20 cellular contexts compared by ENCODE assay signal in genomic region chr11:31421840-31422239, GRCh38. TPM values are rescaled to one million over a fixed set of nuclear protein-coding genes. Genes with fewer than 3 reads are reported as not detected.
DNase-seq lines count a peak whose midpoint lies in the region; ATAC-seq and TF ChIP-seq lines count a peak whose summit lies in the region.
"Had no signal": no experiment of that assay in that cellular context is flagged by ENCODE, and none has a peak within 500 bp of the region (broad histone marks: within the 10 kb centered on the region; RNA-seq: fewer than 3 reads in every experiment).

No MANE protein-coding gene starts in this region.

- H4K8ac ChIP-seq in H9 (replicated peaks; ENCODE audit: insufficient read length, low read depth, low read length): no peak overlapping the region

- no peaks in the 10 kb centered on the region for H3K23me2 ChIP-seq in H9 (ENCODE audit: insufficient read length, low read depth, low read length, poor library complexity, severe bottlenecking)

- H3K14ac ChIP-seq in H9 (ENCODE audit: insufficient read depth, low read length): no peak overlapping the region

- DNase-seq in H9 (no peak), NCI-H146 (lab: John Stamatoyannopoulos, UW) (peak; percentile 54), endodermal cell (no peak), pons (ENCODE audit: low spot score) (peak; percentile 81), NCI-H524 treated with DMSO at 0.1 percent for 48 hours (lab: John Stamatoyannopoulos, UW) (no peak), HPDE6-E6E7 (ENCODE audit: extremely low spot score) (no peak)
- DNase-seq in activated naive CD4-positive, alpha-beta T cell treated with anti-CD3 and anti-CD28 coated beads, Interleukin-2, amount 50 U/mL, for 72 hours (ENCODE audit: low spot score in 2 of 2): no peak
- DNase-seq: ACHN, DMS79 treated with DMSO at 0.1 percent for 48 hours, H7, NCI-H1105, NCI-H1694 treated with DMSO at 0.1 percent for 48 hours, NCI-H2107, NCI-H2227 treated with DMSO at 0.1 percent for 48 hours, NCI-H510A treated with DMSO at 0.1 percent for 48 hours, SHP77, SK-N-SH had no signal

- no peak overlapping the region for H3K4ac ChIP-seq in H9 (ENCODE audit: low read depth, low read length)

- H3K79me2 ChIP-seq in H9 (ENCODE audit: insufficient read depth, low read length): no peaks in the 10 kb centered on the region

- no peaks in the 10 kb centered on the region for H3K36me3 Mint-ChIP-seq in H9 (ENCODE audit: insufficient read depth in 1 of 3, low read depth in 3 of 3)
- H3K36me3 Mint-ChIP-seq in endodermal cell (ENCODE audit: low read depth): peaks cover 2% of the 10 kb centered on the region
- no peaks in the 10 kb centered on the region for H3K36me3 Mint-ChIP-seq in activated naive CD4-positive, alpha-beta T cell treated with anti-CD3 and anti-CD28 coated beads, Interleukin-2, amount 50 U/mL, for 72 hours

- H3K23ac ChIP-seq in H9 (ENCODE audit: insufficient read length, low read depth, low read length): no peak overlapping the region

- no peaks in the 10 kb centered on the region for H3K9me3 Mint-ChIP-seq in H9
- no peaks in the 10 kb centered on the region for H3K9me3 Mint-ChIP-seq in endodermal cell
- H3K9me3 Mint-ChIP-seq in activated naive CD4-positive, alpha-beta T cell treated with anti-CD3 and anti-CD28 coated beads, Interleukin-2, amount 50 U/mL, for 72 hours: no peaks in the 10 kb centered on the region

- H2BK15ac ChIP-seq in H9 (ENCODE audit: low read depth, low read length): no peak overlapping the region

- no peak overlapping the region for H2AK5ac ChIP-seq in H9 (ENCODE audit: insufficient read length, low read length)

- H3K4me1 Mint-ChIP-seq in H9 (peaks cover 67 to 81% of the 10 kb centered on the region in 2 experiments), endodermal cell (peaks cover 48% of the 10 kb centered on the region)

- no peak overlapping the region for H2BK20ac ChIP-seq in H9 (ENCODE audit: low read depth, low read length, poor library complexity, severe bottlenecking)

- no peak overlapping the region for H3K4me3 Mint-ChIP-seq in H9
- no peak overlapping the region for H3K4me3 Mint-ChIP-seq in endodermal cell

- peak overlapping the region; percentile 6 to 91 (median 27); a peak in 4 of 7 replicates for H3K27ac Mint-ChIP-seq in H9
- H3K27ac Mint-ChIP-seq in endodermal cell: peak overlapping the region; percentile 68
- no peak overlapping the region for H3K27ac Mint-ChIP-seq in activated naive CD4-positive, alpha-beta T cell treated with anti-CD3 and anti-CD28 coated beads, Interleukin-2, amount 50 U/mL, for 72 hours

- H3K9me3 ChIP-seq in H9 (ENCODE audit: control insufficient read depth, low read depth, low read length): no peaks in the 10 kb centered on the region
- H3K9me3 ChIP-seq in endodermal cell (ENCODE audit: control insufficient read depth, low read length): no peaks in the 10 kb centered on the region
- H3K9me3 ChIP-seq: SK-N-SH had no signal

- H3K27ac ChIP-seq in H9 (ENCODE audit: insufficient read length, low read depth, low read length): no peak overlapping the region
- peak overlapping the region; percentile 73 for H3K27ac ChIP-seq in endodermal cell (ENCODE audit: low read depth, low read length)
- H3K27ac ChIP-seq: C4-2B, HL-60 had no signal

- H3K4me2 ChIP-seq in H9 (ENCODE audit: insufficient read depth, insufficient read length, low read length): no peak overlapping the region
- H3K4me2 ChIP-seq: SK-N-SH had no signal

- H3T11ph ChIP-seq in H9 (ENCODE audit: low read length): no peak overlapping the region

- no peak overlapping the region for H3K4me3 ChIP-seq in endodermal cell (ENCODE audit: low read length)
- H3K4me3 ChIP-seq: K562 had no signal

- H4K5ac ChIP-seq in H9 (ENCODE audit: insufficient read length, low read depth, low read length): no peak overlapping the region

- H3K18ac ChIP-seq in H9 (ENCODE audit: insufficient read length, low read depth, low read length): no peak overlapping the region

- H2AFZ ChIP-seq in H9 (ENCODE audit: low read length): no peak overlapping the region

- peaks cover 7% of the 10 kb centered on the region for H3K4me1 ChIP-seq in H9 (ENCODE audit: insufficient read depth, low read length)
- peaks cover 5% of the 10 kb centered on the region for H3K4me1 ChIP-seq in endodermal cell (ENCODE audit: control insufficient read depth, insufficient read depth, low read length)

- H3K79me1 ChIP-seq in H9 (ENCODE audit: insufficient read depth, low read depth, low read length, poor library complexity, severe bottlenecking): no peaks in the 10 kb centered on the region

- H3K36me3 ChIP-seq in endodermal cell (ENCODE audit: control insufficient read depth, insufficient read depth, low read length): peaks cover 1% of the 10 kb centered on the region

- H3K56ac ChIP-seq in H9 (ENCODE audit: insufficient read length, low read depth, low read length): no peak overlapping the region

- no peaks in the 10 kb centered on the region for H3K27me3 Mint-ChIP-seq in H9 (ENCODE audit: low read depth)
- H3K27me3 Mint-ChIP-seq in endodermal cell (ENCODE audit: insufficient read depth): no peaks in the 10 kb centered on the region

- H3K9ac ChIP-seq in H9 (ENCODE audit: extremely low read depth, insufficient read length, low read length): no peak overlapping the region
- no peak overlapping the region for H3K9ac ChIP-seq in endodermal cell (ENCODE audit: extremely low read depth, low read length, poor library complexity, severe bottlenecking)
- H3K9ac ChIP-seq: SK-N-SH had no signal

- no peak overlapping the region for H2BK120ac ChIP-seq in H9 (ENCODE audit: low read depth, low read length, poor library complexity, severe bottlenecking)

- H2BK12ac ChIP-seq in H9 (ENCODE audit: insufficient read length, low read depth, low read length): no peak overlapping the region

- no peak overlapping the region for H4K91ac ChIP-seq in H9 (ENCODE audit: insufficient read length, low read depth, low read length)

- no CpG with 5 or more reads among the region's 2 CpGs for WGBS in H9 (ENCODE audit: extremely low coverage, insufficient read length, low lambda C conversion rate)
- 0 to 31% methylated on average over 1 to 2 of the region's 2 CpGs for WGBS in endodermal cell (ENCODE audit: insufficient coverage in 1 of 2, insufficient read length in 1 of 2), 2 experiments

- H3K27me3 ChIP-seq in H9 (ENCODE audit: insufficient read depth, low read length) (no peaks in the 10 kb centered on the region), endodermal cell (ENCODE audit: control insufficient read depth, insufficient read depth, low read length, poor library complexity, severe bottlenecking) (no peaks in the 10 kb centered on the region)

- no peaks in the 10 kb centered on the region for H4K20me1 ChIP-seq in H9 (ENCODE audit: control insufficient read depth, insufficient read depth, insufficient read length)

- no peak for ATAC-seq in activated naive CD4-positive, alpha-beta T cell treated with anti-CD3 and anti-CD28 coated beads, Interleukin-2, amount 50 U/mL, for 72 hours
- ATAC-seq: K562 had no signal

- no peak overlapping the region for H2BK5ac ChIP-seq in H9 (ENCODE audit: insufficient read length, low read length)

- TF ChIP-seq CTCF in H9 (conservative IDR thresholded peaks at IDR 0.05) (no peak), endodermal cell (conservative IDR thresholded peaks at IDR 0.05) (no peak)

RNA-seq across cellular contexts. Expression of gene DNAJC24, which starts 52.2 kb away (rescaled TPM):
- total RNA-seq in H9 (2021): 15.7 and 16.7 TPM in 2 replicates
- 10 to 100 TPM; 23.9 to 28.6 TPM for total RNA-seq in endodermal cell
- polyA plus RNA-seq in endodermal cell (2013, experiment 1 of 2): 24.8 TPM
- 19.3 TPM for polyA plus RNA-seq in endodermal cell (2013, experiment 2 of 2)
- 10 to 100 TPM; 13.3 to 14.9 TPM for total RNA-seq in activated naive CD4-positive, alpha-beta T cell treated with anti-CD3 and anti-CD28 coated beads, Interleukin-2, amount 50 U/mL, for 72 hours

RNA-seq across cellular contexts. Expression of gene DCDC1, which starts 52.3 kb away (rescaled TPM):
- 0.09 and 0.22 TPM in 2 replicates for total RNA-seq in H9 (2021)
- total RNA-seq in endodermal cell: 1 to 10 TPM; 2.9 to 3.2 TPM
- 1.9 TPM for polyA plus RNA-seq in endodermal cell (2013, experiment 1 of 2)
- 1.6 TPM for polyA plus RNA-seq in endodermal cell (2013, experiment 2 of 2)
- under 1 TPM in 1 of 2 donors, not detected in 1; 0.47 TPM for total RNA-seq in activated naive CD4-positive, alpha-beta T cell treated with anti-CD3 and anti-CD28 coated beads, Interleukin-2, amount 50 U/mL, for 72 hours

Comparison
In these comparisons a context has a peak if more than half of its experiments do, and no peak if none do; other contexts are left out.
1. DNase-seq: peak in NCI-H146 (single experiment) and pons (single experiment); none in H9 (single experiment), endodermal cell (single experiment), NCI-H524 treated with DMSO at 0.1 percent for 48 hours (single experiment), activated naive CD4-positive, alpha-beta T cell treated with anti-CD3 and anti-CD28 coated beads, Interleukin-2, amount 50 U/mL, for 72 hours (0 of 2) and HPDE6-E6E7 (single experiment).
2. H3K27ac Mint-ChIP-seq: peak in H9 (3 of 3) and endodermal cell (single experiment); none in activated naive CD4-positive, alpha-beta T cell treated with anti-CD3 and anti-CD28 coated beads, Interleukin-2, amount 50 U/mL, for 72 hours (0 of 2).